In the genomic region with DNA sequence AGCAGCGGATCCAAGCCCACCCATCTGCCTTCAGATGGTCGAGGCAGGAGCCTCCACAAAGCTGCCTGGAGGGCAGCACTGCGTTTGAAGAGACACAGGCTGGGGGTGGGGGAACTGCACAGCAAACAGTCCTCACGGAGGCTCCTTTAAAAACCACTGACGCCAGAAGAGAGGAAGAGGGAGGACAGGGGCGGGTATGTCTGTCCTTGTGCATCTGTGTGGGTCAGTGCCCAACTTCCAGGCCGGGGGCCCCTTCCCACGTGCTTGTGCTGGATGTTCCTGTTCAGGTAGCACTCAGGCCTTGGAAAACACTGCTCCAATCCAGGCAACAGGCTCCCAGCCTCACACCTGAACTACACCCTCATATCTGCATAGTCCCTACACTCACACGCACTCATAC, we compare ENCODE assay signal across 21 cellular contexts. TPM values are rescaled to one million over a fixed set of nuclear protein-coding genes. Genes with fewer than 3 reads are reported as not detected.
DNase-seq lines count a peak whose midpoint lies in the region; ATAC-seq and TF ChIP-seq lines count a peak whose summit lies in the region.
"Had no signal": no experiment of that assay in that cellular context is flagged by ENCODE, and none has a peak within 500 bp of the region (broad histone marks: within the 10 kb centered on the region; RNA-seq: fewer than 3 reads in every experiment).

No MANE protein-coding gene starts in this region.

- 60 to 61% methylated on average over 9 of the region's 9 CpGs for WGBS in ectodermal cell, 2 experiments

- ATAC-seq in GM19452 (IDR thresholded peaks at IDR 0.05; ENCODE audit: unreplicated experiment), result no peak
- no peak for ATAC-seq in T-helper 17 cell
- ATAC-seq: HCT116, right cardiac atrium had no signal

- H3K4me1 Mint-ChIP-seq in T-helper 17 cell (peaks cover 39% of the 10 kb centered on the region), chondrocyte (ENCODE audit: low read depth) (peaks cover 12% of the 10 kb centered on the region)

- H3K4me1 ChIP-seq in BLaER1 (peaks cover 100% of the 10 kb centered on the region), ectodermal cell (ENCODE audit: control insufficient read depth, insufficient read depth, low read length) (peaks cover 96% of the 10 kb centered on the region)

- H3K9ac ChIP-seq in BLaER1, result peak overlapping the region; percentile 72
- H3K9ac ChIP-seq: KMS-11 had no signal

- no peak for TF ChIP-seq CTCF in chondrocyte (IDR thresholded peaks at IDR 0.05)

- no peak overlapping the region for H3K4me3 Mint-ChIP-seq in T-helper 17 cell
- H3K4me3 Mint-ChIP-seq in chondrocyte (ENCODE audit: unreplicated experiment), result no peak overlapping the region
- H3K4me3 Mint-ChIP-seq: natural killer cell; stimulated activated effector memory CD8-positive, alpha-beta T cell treated with anti-CD3 and anti-CD28 coated beads, Interleukin-12 subunit alpha, Interleukin-12 subunit beta, amount 100 ng/mL, for 72 hours had no signal

- no peak overlapping the region for H3K27ac Mint-ChIP-seq in T-helper 17 cell
- H3K27ac Mint-ChIP-seq in chondrocyte (ENCODE audit: unreplicated experiment), result no peak overlapping the region
- H3K27ac Mint-ChIP-seq: natural killer cell; stimulated activated effector memory CD8-positive, alpha-beta T cell treated with anti-CD3 and anti-CD28 coated beads, Interleukin-12 subunit alpha, Interleukin-12 subunit beta, amount 100 ng/mL, for 72 hours had no signal

- peak overlapping the region; percentile 84 for H3K27ac ChIP-seq in BLaER1
- peak overlapping the region; percentile 31 for H3K27ac ChIP-seq in ectodermal cell (ENCODE audit: insufficient read depth, low read depth, low read length, poor library complexity, severe bottlenecking)
- H3K27ac ChIP-seq: colonic mucosa, KMS-11 had no signal

- peaks cover 100% of the 10 kb centered on the region for H4K20me1 ChIP-seq in BLaER1

- H3K27me3 ChIP-seq in BLaER1 (no peaks in the 10 kb centered on the region), ectodermal cell (ENCODE audit: control insufficient read depth, insufficient read depth, low read length, poor library complexity, severe bottlenecking) (no peaks in the 10 kb centered on the region)
- H3K27me3 ChIP-seq: colonic mucosa had no signal

- DNase-seq in Kasumi-1 (lab: John Stamatoyannopoulos, UW), result peak; percentile 61 to 73
- DNase-seq in retina, result peak; percentile 25
- no peak for DNase-seq in AG08395 (ENCODE audit: low spot score)
- DNase-seq in T-helper 17 cell, result no peak
- no peak for DNase-seq in chondrocyte (ENCODE audit: low spot score)
- DNase-seq: activated CD4-positive, alpha-beta T cell treated with anti-CD3 and anti-CD28 coated beads, Interleukin-2, amount 50 U/mL, for 48 hours; activated T-cell treated with anti-CD3 and anti-CD28 coated beads, Interleukin-2, amount 50 U/mL, for 48 hours; colonic mucosa; hippocampal formation; NCI-H1930; NCI-H526 treated with DMSO at 0.1 percent for 48 hours; T1000 had no signal

- H3K36me3 Mint-ChIP-seq in T-helper 17 cell (ENCODE audit: low read depth), result peaks cover 2% of the 10 kb centered on the region
- H3K36me3 Mint-ChIP-seq in chondrocyte (ENCODE audit: low read depth), result no peaks in the 10 kb centered on the region
- H3K36me3 Mint-ChIP-seq: natural killer cell; stimulated activated effector memory CD8-positive, alpha-beta T cell treated with anti-CD3 and anti-CD28 coated beads, Interleukin-12 subunit alpha, Interleukin-12 subunit beta, amount 100 ng/mL, for 72 hours had no signal

- H3K27me3 Mint-ChIP-seq in T-helper 17 cell (no peaks in the 10 kb centered on the region), chondrocyte (ENCODE audit: low read depth) (no peaks in the 10 kb centered on the region)

- peaks cover 29% of the 10 kb centered on the region for H3K36me3 ChIP-seq in BLaER1
- no peaks in the 10 kb centered on the region for H3K36me3 ChIP-seq in ectodermal cell (ENCODE audit: control insufficient read depth, insufficient read depth, low read length)
- H3K36me3 ChIP-seq: colonic mucosa had no signal

- no peaks in the 10 kb centered on the region for H3K9me3 ChIP-seq in BLaER1
- no peaks in the 10 kb centered on the region for H3K9me3 ChIP-seq in ectodermal cell (ENCODE audit: control insufficient read depth, low read length)
- no peaks in the 10 kb centered on the region for H3K9me3 ChIP-seq in T-helper 17 cell (ENCODE audit: control insufficient read depth, low read length, poor library complexity, severe bottlenecking)
- H3K9me3 ChIP-seq: colonic mucosa had no signal

- H3K9me3 Mint-ChIP-seq in chondrocyte (ENCODE audit: low read depth), result no peaks in the 10 kb centered on the region
- H3K9me3 Mint-ChIP-seq: natural killer cell; stimulated activated effector memory CD8-positive, alpha-beta T cell treated with anti-CD3 and anti-CD28 coated beads, Interleukin-12 subunit alpha, Interleukin-12 subunit beta, amount 100 ng/mL, for 72 hours had no signal

- H3K4me2 ChIP-seq in BLaER1, result peak overlapping the region; percentile 100
- H3K4me2 ChIP-seq: KMS-11 had no signal

- peak overlapping the region; percentile 10; the same call in 1 of the 2 replicates for H3K4me3 ChIP-seq in BLaER1
- no peak overlapping the region for H3K4me3 ChIP-seq in ectodermal cell (ENCODE audit: insufficient read depth, low read depth, low read length)
- H3K4me3 ChIP-seq: colonic mucosa had no signal

RNA-seq across cellular contexts. Expression of a gene that starts 7.7 kb away (rescaled TPM):
- polyA plus RNA-seq in ectodermal cell (2013, experiment 1 of 4), result 90.4 TPM
- 114 TPM for polyA plus RNA-seq in ectodermal cell (2013, experiment 2 of 4)
- polyA plus RNA-seq in ectodermal cell (2013, experiment 3 of 4), result 75.5 TPM
- 88.7 TPM for polyA plus RNA-seq in ectodermal cell (2013, experiment 4 of 4)
- 10 to 100 TPM; 15.9 to 18.7 TPM for total RNA-seq in T-helper 17 cell
- total RNA-seq in chondrocyte, result 61.6 to 86.7 TPM (median 61.8 TPM) in 3 replicates

RNA-seq across cellular contexts. Expression of a gene that starts 38.7 kb away (rescaled TPM):
- not detected for polyA plus RNA-seq in ectodermal cell (2013, experiment 1 of 4)
- polyA plus RNA-seq in ectodermal cell (2013, experiment 2 of 4), result not detected
- polyA plus RNA-seq in ectodermal cell (2013, experiment 3 of 4), result not detected
- not detected for polyA plus RNA-seq in ectodermal cell (2013, experiment 4 of 4)
- total RNA-seq in T-helper 17 cell, result 10 to 100 TPM in 1 of 2 donors, 1 to 10 TPM in 1; 3.3 to 12.6 TPM
- total RNA-seq in chondrocyte, result not detected in 3 replicates
- total RNA-seq: epithelial cell of proximal tubule had no signal

Comparison
In these comparisons a context has a peak if more than half of its experiments do, and no peak if none do; other contexts are left out.
1. DNase-seq: peak in Kasumi-1 (2 of 2) and retina (single experiment); none in AG08395 (single experiment), T-helper 17 cell (0 of 3) and chondrocyte (single experiment).